ENCODE assay signal across 9 cellular contexts in genomic region chr2:38465789-38466127, GRCh38.
DNase-seq lines count a peak whose midpoint lies in the region; ATAC-seq and TF ChIP-seq lines count a peak whose summit lies in the region.
"Had no signal": no experiment of that assay in that cellular context is flagged by ENCODE, and none has a peak within 500 bp of the region (broad histone marks: within the 10 kb centered on the region; RNA-seq: fewer than 3 reads in every experiment).

No MANE protein-coding gene starts in this region.

- POLR2A ChIA-PET in IMR-90 (lab: Charles Lee; ENCODE audit: unreplicated experiment), result no interaction called here
- POLR2A ChIA-PET in activated CD8-positive, alpha-beta T cell treated with anti-CD3 and anti-CD28 coated beads for 36 hours (lab: Charles Lee), result no interaction called here

- H4K5ac ChIP-seq in IMR-90 (ENCODE audit: low read depth, low read length), result no peak overlapping the region; the same call in 1 of the 2 replicates

- no peaks in the 10 kb centered on the region for H3K27me3 Mint-ChIP-seq in activated naive CD8-positive, alpha-beta T cell treated with anti-CD3 and anti-CD28 coated beads for 36 hours
- H3K27me3 Mint-ChIP-seq in activated naive CD8-positive, alpha-beta T cell treated with anti-CD3 and anti-CD28 coated beads, Interleukin-2, amount 50 U/mL, for 24 hours, result peaks cover 2% of the 10 kb centered on the region
- no peaks in the 10 kb centered on the region for H3K27me3 Mint-ChIP-seq in activated CD8-positive, alpha-beta T cell treated with anti-CD3 and anti-CD28 coated beads for 36 hours
- H3K27me3 Mint-ChIP-seq: activated naive CD8-positive, alpha-beta T cell had no signal

- 0 out of 2 replicates have a peak, but pooled peaks cover 4% of the 10 kb centered on the region for H4K20me1 ChIP-seq in IMR-90 (ENCODE audit: insufficient read depth, low read length)

- no TSS peak for BruUV-seq in IMR-90 (replicated peaks; lab: Mats Ljungman, UMichigan)

- H2AK5ac ChIP-seq in IMR-90 (ENCODE audit: low read depth, low read length), result no peak overlapping the region

- no peak overlapping the region for H2AK9ac ChIP-seq in IMR-90 (replicated peaks; ENCODE audit: low read depth, low read length, poor library complexity)

- peaks cover 7% of the 10 kb centered on the region; the same call in 1 of the 2 replicates for H3K4me1 ChIP-seq in IMR-90 (ENCODE audit: control insufficient read depth, insufficient read depth, low read length)
- H3K4me1 ChIP-seq in tibial artery, result peaks cover 0 to 40% (median 25%) of the 10 kb centered on the region in 4 donors

- CTCF ChIA-PET in IMR-90 (lab: Yijun Ruan, JAX), result interaction anchor here (0.6 to 1.3 kb wide), 3 partner anchors 9 to 167 kb away, joined by 3 to 4 read pairs (median 3); no protein-coding TSS in a partner anchor
- CTCF ChIA-PET in activated CD8-positive, alpha-beta T cell treated with anti-CD3 and anti-CD28 coated beads for 36 hours (lab: Charles Lee), result interaction anchor here (0.6 to 1.8 kb wide), 10 partner anchors 9 to 278 kb away, joined by 3 to 10 read pairs (median 4); partner anchors contain the start of gene ATL2

- H4K8ac ChIP-seq in IMR-90 (ENCODE audit: low read depth in 2 of 2, low read length in 2 of 2), result no peak overlapping the region

- H3K56ac ChIP-seq in IMR-90 (ENCODE audit: extremely low read depth, insufficient read depth, low read length), result no peak overlapping the region

- no peak overlapping the region for H2BK5ac ChIP-seq in IMR-90 (ENCODE audit: low read depth, low read length, poor library complexity, severe bottlenecking)

- WGBS in IMR-90 (ENCODE audit: extremely low coverage in 2 of 2, insufficient read length in 1 of 2), 2 experiments, result no CpG with 5 or more reads among the region's 4 CpGs

- H2BK120ac ChIP-seq in IMR-90 (ENCODE audit: low read depth, low read length), result no peak overlapping the region

- H3K23ac ChIP-seq in IMR-90 (ENCODE audit: low read depth, low read length), result no peak overlapping the region

- H3K14ac ChIP-seq in IMR-90 (replicated peaks; ENCODE audit: low read depth, low read length), result no peak overlapping the region

- peaks cover 10% of the 10 kb centered on the region for H3K4me1 Mint-ChIP-seq in activated naive CD8-positive, alpha-beta T cell treated with anti-CD3 and anti-CD28 coated beads for 36 hours
- peaks cover 14% of the 10 kb centered on the region for H3K4me1 Mint-ChIP-seq in activated naive CD8-positive, alpha-beta T cell treated with anti-CD3 and anti-CD28 coated beads, Interleukin-2, amount 50 U/mL, for 24 hours
- H3K4me1 Mint-ChIP-seq in activated CD8-positive, alpha-beta T cell treated with anti-CD3 and anti-CD28 coated beads for 36 hours (ENCODE audit: low read depth), result peaks cover 9% of the 10 kb centered on the region

- H3K27ac Mint-ChIP-seq in activated naive CD8-positive, alpha-beta T cell treated with anti-CD3 and anti-CD28 coated beads for 36 hours, result no peak overlapping the region
- no peak overlapping the region for H3K27ac Mint-ChIP-seq in activated naive CD8-positive, alpha-beta T cell treated with anti-CD3 and anti-CD28 coated beads, Interleukin-2, amount 50 U/mL, for 24 hours
- H3K27ac Mint-ChIP-seq in activated CD8-positive, alpha-beta T cell treated with anti-CD3 and anti-CD28 coated beads for 36 hours, result no peak overlapping the region
- H3K27ac Mint-ChIP-seq: activated naive CD8-positive, alpha-beta T cell had no signal

- H4K91ac ChIP-seq in IMR-90 (ENCODE audit: insufficient read depth, low read depth, low read length), result no peak overlapping the region

- in situ Hi-C loops in IMR-90 (cut with MboI; ENCODE audit: low sequenced_read_pairs), result no loop called here

- H3K4me3 Mint-ChIP-seq in activated naive CD8-positive, alpha-beta T cell treated with anti-CD3 and anti-CD28 coated beads for 36 hours, result no peak overlapping the region
- H3K4me3 Mint-ChIP-seq in activated naive CD8-positive, alpha-beta T cell treated with anti-CD3 and anti-CD28 coated beads, Interleukin-2, amount 50 U/mL, for 24 hours, result no peak overlapping the region
- H3K4me3 Mint-ChIP-seq in activated CD8-positive, alpha-beta T cell treated with anti-CD3 and anti-CD28 coated beads for 36 hours, result no peak overlapping the region
- H3K4me3 Mint-ChIP-seq: activated naive CD8-positive, alpha-beta T cell had no signal

- peaks cover 40% of the 10 kb centered on the region for H3K27me3 ChIP-seq in IMR-90 (ENCODE audit: control insufficient read depth, insufficient read depth, low read length)
- no peaks in the 10 kb centered on the region for H3K27me3 ChIP-seq in tibial artery

- TF ChIP-seq POLR2A in IMR-90 (IDR thresholded peaks at IDR 0.05; ENCODE audit: low read depth, low read length), result no peak

- no peak overlapping the region for H2BK15ac ChIP-seq in IMR-90 (ENCODE audit: low read depth, low read length)

- TF ChIP-seq CTCF in IMR-90 (conservative IDR thresholded peaks at IDR 0.05; ENCODE audit: low read depth, low read length) (peak; percentile 32), tibial artery (IDR thresholded peaks at IDR 0.05) (no peak)
- TF ChIP-seq CTCF in activated CD8-positive, alpha-beta T cell treated with anti-CD3 and anti-CD28 coated beads for 36 hours (IDR thresholded peaks at IDR 0.05), result peak; percentile 43

- intact Hi-C loops in IMR-90 (cut with micrococcal nuclease) (loop anchor here (2.0 kb wide), 1 partner anchor 89 kb away; the partner anchor contains the start of gene ATL2), tibial artery (cut with DNase I; ENCODE audit: low total_unique reads) (no loop called here)
- intact Hi-C loops in activated CD8-positive, alpha-beta T cell treated with anti-CD3 and anti-CD28 coated beads for 36 hours (cut with micrococcal nuclease), result no loop called here

- H2AFZ ChIP-seq in IMR-90 (replicated peaks; ENCODE audit: low read length, poor library complexity), result no peak overlapping the region

- peak overlapping the region; percentile 42; the same call in 1 of the 2 replicates for H3K18ac ChIP-seq in IMR-90 (ENCODE audit: low read depth, low read length)

- H3K4me3 ChIP-seq in IMR-90 (ENCODE audit: insufficient read depth, low read depth, low read length), result no peak overlapping the region
- H3K4me3 ChIP-seq in tibial artery, result no peak overlapping the region

- H3K79me1 ChIP-seq in IMR-90 (ENCODE audit: low read depth in 1 of 2, low read length in 2 of 2), result no peaks in the 10 kb centered on the region

- no peak for ATAC-seq in activated naive CD8-positive, alpha-beta T cell treated with anti-CD3 and anti-CD28 coated beads, Interleukin-2, amount 50 U/mL, for 24 hours
- ATAC-seq in IMR-90 (ENCODE audit: low read depth) (no peak), GM21423 (IDR thresholded peaks at IDR 0.05; ENCODE audit: unreplicated experiment) (no peak)
- ATAC-seq in activated CD8-positive, alpha-beta T cell treated with anti-CD3 and anti-CD28 coated beads for 36 hours, result no peak

- no peaks in the 10 kb centered on the region for H3K9me3 ChIP-seq in IMR-90 (ENCODE audit: control insufficient read depth, insufficient read depth, low read length)
- no peaks in the 10 kb centered on the region for H3K9me3 ChIP-seq in tibial artery

- H3K9me3 Mint-ChIP-seq in activated naive CD8-positive, alpha-beta T cell treated with anti-CD3 and anti-CD28 coated beads for 36 hours, result no peaks in the 10 kb centered on the region
- H3K9me3 Mint-ChIP-seq in activated naive CD8-positive, alpha-beta T cell treated with anti-CD3 and anti-CD28 coated beads, Interleukin-2, amount 50 U/mL, for 24 hours, result no peaks in the 10 kb centered on the region
- no peaks in the 10 kb centered on the region for H3K9me3 Mint-ChIP-seq in activated CD8-positive, alpha-beta T cell treated with anti-CD3 and anti-CD28 coated beads for 36 hours

- H3K4ac ChIP-seq in IMR-90 (ENCODE audit: low read depth, low read length), result no peak overlapping the region

- no peak overlapping the region for H3K4me2 ChIP-seq in IMR-90 (ENCODE audit: low read depth, low read length)

- DNase-seq in activated naive CD8-positive, alpha-beta T cell treated with anti-CD3 and anti-CD28 coated beads for 36 hours, result peak; percentile 5
- DNase-seq in activated naive CD8-positive, alpha-beta T cell treated with anti-CD3 and anti-CD28 coated beads, Interleukin-2, amount 50 U/mL, for 24 hours, result no peak
- DNase-seq in IMR-90 (peak; percentile 21), iPS-NIHi11 (ENCODE audit: low spot score) (peak; percentile 78), tibial artery (peak in 1 of 2 donors; percentile 39)
- DNase-seq in activated CD8-positive, alpha-beta T cell treated with anti-CD3 and anti-CD28 coated beads for 36 hours, result peak; percentile 16
- DNase-seq in activated effector memory CD4-positive, alpha-beta T cell treated with Interleukin-2 at 50 U/mL for 16 hours, result no peak

- no peak overlapping the region for H2BK20ac ChIP-seq in IMR-90 (ENCODE audit: low read depth, low read length)

- dilution Hi-C loops in IMR-90 (cut with HindIII; ENCODE audit: low sequenced_read_pairs, unreplicated experiment), result no loop called here

- peak; percentile 36; the same call in 1 of the 2 replicates for TF ChIP-seq RAD21 in IMR-90 (IDR thresholded peaks at IDR 0.05; ENCODE audit: low read length)

- no peaks in the 10 kb centered on the region for H3K36me3 ChIP-seq in IMR-90 (ENCODE audit: control insufficient read depth, insufficient read depth, low read length)
- H3K36me3 ChIP-seq in tibial artery, result no peaks in the 10 kb centered on the region

- 0 out of 2 replicates have a peak, but pooled peaks cover 3% of the 10 kb centered on the region for H3K9me1 ChIP-seq in IMR-90 (ENCODE audit: insufficient read depth, low read length)

- no peaks in the 10 kb centered on the region for H3K36me3 Mint-ChIP-seq in activated naive CD8-positive, alpha-beta T cell treated with anti-CD3 and anti-CD28 coated beads for 36 hours
- H3K36me3 Mint-ChIP-seq in activated naive CD8-positive, alpha-beta T cell treated with anti-CD3 and anti-CD28 coated beads, Interleukin-2, amount 50 U/mL, for 24 hours (ENCODE audit: low read depth), result no peaks in the 10 kb centered on the region
- no peaks in the 10 kb centered on the region for H3K36me3 Mint-ChIP-seq in activated CD8-positive, alpha-beta T cell treated with anti-CD3 and anti-CD28 coated beads for 36 hours (ENCODE audit: low read depth)
- H3K36me3 Mint-ChIP-seq: activated naive CD8-positive, alpha-beta T cell had no signal

- H3K27ac ChIP-seq in IMR-90 (ENCODE audit: insufficient read depth, low read length), result no peak overlapping the region
- H3K27ac ChIP-seq in tibial artery, result peak overlapping the region; percentile 66 to 67

- no peak overlapping the region for H3K9ac ChIP-seq in IMR-90 (ENCODE audit: low read depth, low read length)

TF ChIP-seq in IMR-90, 13 proteins besides CTCF, POLR2A, EP300 and RAD21:
- TF ChIP-seq SMC3 (IDR thresholded peaks at IDR 0.05; ENCODE audit: low read depth, low read length), result peak; percentile 20; the same call in 1 of the 2 replicates
- TF ChIP-seq RFX5 (IDR thresholded peaks at IDR 0.05; ENCODE audit: low read depth, low read length), result no peak
TF ChIP-seq in IMR-90: peak in this region for 1.

Comparison
In these comparisons a context has a peak if more than half of its experiments do, and no peak if none do; other contexts are left out.
1. DNase-seq: peak in activated naive CD8-positive, alpha-beta T cell treated with anti-CD3 and anti-CD28 coated beads for 36 hours (single experiment), IMR-90 (single experiment), activated CD8-positive, alpha-beta T cell treated with anti-CD3 and anti-CD28 coated beads for 36 hours (single experiment) and iPS-NIHi11 (single experiment); none in activated naive CD8-positive, alpha-beta T cell treated with anti-CD3 and anti-CD28 coated beads, Interleukin-2, amount 50 U/mL, for 24 hours (single experiment) and activated effector memory CD4-positive, alpha-beta T cell treated with Interleukin-2 at 50 U/mL for 16 hours (single experiment).
2. CTCF ChIP-seq: peak in IMR-90 (single experiment) and activated CD8-positive, alpha-beta T cell treated with anti-CD3 and anti-CD28 coated beads for 36 hours (single experiment); none in tibial artery (0 of 2).